ENCODE assay signal across 1 cellular context in the genomic region with DNA sequence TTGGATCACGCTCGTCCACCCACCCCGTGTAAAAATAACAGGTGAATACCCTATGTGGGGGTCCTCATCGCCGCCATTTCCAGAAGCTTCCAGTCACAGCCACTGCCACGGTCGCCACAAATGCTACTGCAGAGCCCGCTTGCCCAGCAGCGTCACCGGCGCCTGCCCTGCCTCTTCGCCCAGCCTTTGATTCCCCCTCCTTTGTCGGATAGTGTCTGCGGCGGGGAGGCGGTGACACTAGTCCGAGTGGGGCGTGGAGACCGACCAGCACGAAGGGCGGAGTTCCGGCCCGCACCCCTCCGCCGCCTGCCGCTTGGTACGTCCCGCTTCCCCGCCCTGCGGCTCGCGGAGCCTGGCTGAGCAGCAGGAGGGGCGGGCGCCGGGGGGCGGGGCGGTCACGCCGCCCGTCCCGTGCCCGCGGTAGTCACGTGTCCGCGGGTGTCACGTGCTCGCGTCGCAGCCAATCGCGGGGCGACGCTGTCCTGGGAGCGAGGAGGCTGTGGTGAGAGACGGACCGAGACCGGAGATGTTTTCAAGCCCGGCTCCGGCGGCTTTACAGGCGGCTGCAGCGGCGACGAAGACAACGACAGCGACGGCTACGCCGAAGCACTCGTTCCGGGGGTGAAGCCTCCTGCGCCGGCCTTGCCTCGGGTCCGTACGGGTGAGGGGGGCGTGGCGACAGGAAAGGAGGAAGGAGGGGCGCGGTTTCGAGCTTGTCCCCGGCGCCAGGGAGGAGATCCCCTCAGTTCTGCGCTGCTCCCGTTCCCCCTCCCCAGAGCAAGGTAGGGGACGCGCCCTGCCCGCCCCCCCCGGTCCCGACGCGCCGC.
TF ChIP-seq lines count a peak whose summit lies in the region.

A gene (plus strand): TSS at position 467 of the 827 bp plus-strand sequence. CDS start 45,652 bp downstream, outside the sequence.

TF ChIP-seq in HepG2, 621 proteins besides CTCF, POLR2A, EP300 and RAD21 (continued from another document and continues in another):
- TF ChIP-seq, protein P1, sequence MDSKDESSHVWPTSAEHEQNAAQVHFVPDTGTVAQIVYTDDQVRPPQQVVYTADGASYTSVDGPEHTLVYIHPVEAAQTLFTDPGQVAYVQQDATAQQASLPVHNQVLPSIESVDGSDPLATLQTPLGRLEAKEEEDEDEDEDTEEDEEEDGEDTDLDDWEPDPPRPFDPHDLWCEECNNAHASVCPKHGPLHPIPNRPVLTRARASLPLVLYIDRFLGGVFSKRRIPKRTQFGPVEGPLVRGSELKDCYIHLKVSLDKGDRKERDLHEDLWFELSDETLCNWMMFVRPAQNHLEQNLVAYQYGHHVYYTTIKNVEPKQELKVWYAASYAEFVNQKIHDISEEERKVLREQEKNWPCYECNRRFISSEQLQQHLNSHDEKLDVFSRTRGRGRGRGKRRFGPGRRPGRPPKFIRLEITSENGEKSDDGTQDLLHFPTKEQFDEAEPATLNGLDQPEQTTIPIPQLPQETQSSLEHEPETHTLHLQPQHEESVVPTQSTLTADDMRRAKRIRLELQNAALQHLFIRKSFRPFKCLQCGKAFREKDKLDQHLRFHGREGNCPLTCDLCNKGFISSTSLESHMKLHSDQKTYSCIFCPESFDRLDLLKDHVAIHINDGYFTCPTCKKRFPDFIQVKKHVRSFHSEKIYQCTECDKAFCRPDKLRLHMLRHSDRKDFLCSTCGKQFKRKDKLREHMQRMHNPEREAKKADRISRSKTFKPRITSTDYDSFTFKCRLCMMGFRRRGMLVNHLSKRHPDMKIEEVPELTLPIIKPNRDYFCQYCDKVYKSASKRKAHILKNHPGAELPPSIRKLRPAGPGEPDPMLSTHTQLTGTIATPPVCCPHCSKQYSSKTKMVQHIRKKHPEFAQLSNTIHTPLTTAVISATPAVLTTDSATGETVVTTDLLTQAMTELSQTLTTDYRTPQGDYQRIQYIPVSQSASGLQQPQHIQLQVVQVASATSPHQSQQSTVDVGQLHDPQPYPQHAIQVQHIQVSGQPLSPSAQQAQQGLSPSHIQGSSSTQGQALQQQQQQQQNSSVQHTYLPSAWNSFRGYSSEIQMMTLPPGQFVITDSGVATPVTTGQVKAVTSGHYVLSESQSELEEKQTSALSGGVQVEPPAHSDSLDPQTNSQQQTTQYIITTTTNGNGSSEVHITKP (CRISPR knock-in tag; IDR thresholded peaks at IDR 0.05; ENCODE audit: low read depth), result peak; percentile 99
- no peak for TF ChIP-seq ZNF460 (CRISPR knock-in tag; IDR thresholded peaks at IDR 0.05; ENCODE audit: borderline replicate concordance)
- no peak for TF ChIP-seq CEBPG (CRISPR knock-in tag; IDR thresholded peaks at IDR 0.05)
- peak; percentile 27; the same call in 1 of the 2 replicates for TF ChIP-seq ISL2 (CRISPR knock-in tag; IDR thresholded peaks at IDR 0.05)
- peak; percentile 72; the same call in 1 of the 2 replicates for TF ChIP-seq ZNF773 (CRISPR knock-in tag; IDR thresholded peaks at IDR 0.05; ENCODE audit: borderline replicate concordance)
- peak; percentile 60 for TF ChIP-seq GABPA (IDR thresholded peaks at IDR 0.05; ENCODE audit: low read depth, low read length)
- peak; percentile 83 for TF ChIP-seq GABPA (CRISPR knock-in tag; IDR thresholded peaks at IDR 0.05; ENCODE audit: low read depth)
- no peak for TF ChIP-seq ZNF12 (CRISPR knock-in tag; IDR thresholded peaks at IDR 0.05)
- TF ChIP-seq FOXJ3 (CRISPR knock-in tag; IDR thresholded peaks at IDR 0.05; ENCODE audit: borderline replicate concordance), result no peak
- no peak for TF ChIP-seq SOX6 (IDR thresholded peaks at IDR 0.05)
- TF ChIP-seq SOX6 (CRISPR knock-in tag; IDR thresholded peaks at IDR 0.05), result peak; percentile 63
- peak; percentile 89; the same call in 1 of the 2 replicates for TF ChIP-seq KDM2A (CRISPR knock-in tag; IDR thresholded peaks at IDR 0.05; ENCODE audit: borderline replicate concordance, low read depth)
- TF ChIP-seq, protein P2, sequence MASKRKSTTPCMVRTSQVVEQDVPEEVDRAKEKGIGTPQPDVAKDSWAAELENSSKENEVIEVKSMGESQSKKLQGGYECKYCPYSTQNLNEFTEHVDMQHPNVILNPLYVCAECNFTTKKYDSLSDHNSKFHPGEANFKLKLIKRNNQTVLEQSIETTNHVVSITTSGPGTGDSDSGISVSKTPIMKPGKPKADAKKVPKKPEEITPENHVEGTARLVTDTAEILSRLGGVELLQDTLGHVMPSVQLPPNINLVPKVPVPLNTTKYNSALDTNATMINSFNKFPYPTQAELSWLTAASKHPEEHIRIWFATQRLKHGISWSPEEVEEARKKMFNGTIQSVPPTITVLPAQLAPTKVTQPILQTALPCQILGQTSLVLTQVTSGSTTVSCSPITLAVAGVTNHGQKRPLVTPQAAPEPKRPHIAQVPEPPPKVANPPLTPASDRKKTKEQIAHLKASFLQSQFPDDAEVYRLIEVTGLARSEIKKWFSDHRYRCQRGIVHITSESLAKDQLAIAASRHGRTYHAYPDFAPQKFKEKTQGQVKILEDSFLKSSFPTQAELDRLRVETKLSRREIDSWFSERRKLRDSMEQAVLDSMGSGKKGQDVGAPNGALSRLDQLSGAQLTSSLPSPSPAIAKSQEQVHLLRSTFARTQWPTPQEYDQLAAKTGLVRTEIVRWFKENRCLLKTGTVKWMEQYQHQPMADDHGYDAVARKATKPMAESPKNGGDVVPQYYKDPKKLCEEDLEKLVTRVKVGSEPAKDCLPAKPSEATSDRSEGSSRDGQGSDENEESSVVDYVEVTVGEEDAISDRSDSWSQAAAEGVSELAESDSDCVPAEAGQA (IDR thresholded peaks at IDR 0.05; ENCODE audit: low read depth), result peak; percentile 14; the same call in 1 of the 2 replicates
- TF ChIP-seq, protein P2 (CRISPR knock-in tag; IDR thresholded peaks at IDR 0.05; ENCODE audit: borderline replicate concordance), result 0 out of 2 replicates have a peak, but pooled peaks have one; percentile 35
- no peak for TF ChIP-seq FLYWCH1 (CRISPR knock-in tag; IDR thresholded peaks at IDR 0.05)
- TF ChIP-seq ZC3H13 (CRISPR knock-in tag; IDR thresholded peaks at IDR 0.05), result peak; percentile 96
- peak; percentile 51 for TF ChIP-seq HMG20A (CRISPR knock-in tag; IDR thresholded peaks at IDR 0.05; ENCODE audit: borderline replicate concordance)
- TF ChIP-seq, protein P3, sequence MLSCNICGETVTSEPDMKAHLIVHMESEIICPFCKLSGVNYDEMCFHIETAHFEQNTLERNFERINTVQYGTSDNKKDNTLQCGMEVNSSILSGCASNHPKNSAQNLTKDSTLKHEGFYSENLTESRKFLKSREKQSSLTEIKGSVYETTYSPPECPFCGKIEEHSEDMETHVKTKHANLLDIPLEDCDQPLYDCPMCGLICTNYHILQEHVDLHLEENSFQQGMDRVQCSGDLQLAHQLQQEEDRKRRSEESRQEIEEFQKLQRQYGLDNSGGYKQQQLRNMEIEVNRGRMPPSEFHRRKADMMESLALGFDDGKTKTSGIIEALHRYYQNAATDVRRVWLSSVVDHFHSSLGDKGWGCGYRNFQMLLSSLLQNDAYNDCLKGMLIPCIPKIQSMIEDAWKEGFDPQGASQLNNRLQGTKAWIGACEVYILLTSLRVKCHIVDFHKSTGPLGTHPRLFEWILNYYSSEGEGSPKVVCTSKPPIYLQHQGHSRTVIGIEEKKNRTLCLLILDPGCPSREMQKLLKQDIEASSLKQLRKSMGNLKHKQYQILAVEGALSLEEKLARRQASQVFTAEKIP (CRISPR knock-in tag; IDR thresholded peaks at IDR 0.05; ENCODE audit: borderline replicate concordance), result no peak
- TF ChIP-seq, protein P4, sequence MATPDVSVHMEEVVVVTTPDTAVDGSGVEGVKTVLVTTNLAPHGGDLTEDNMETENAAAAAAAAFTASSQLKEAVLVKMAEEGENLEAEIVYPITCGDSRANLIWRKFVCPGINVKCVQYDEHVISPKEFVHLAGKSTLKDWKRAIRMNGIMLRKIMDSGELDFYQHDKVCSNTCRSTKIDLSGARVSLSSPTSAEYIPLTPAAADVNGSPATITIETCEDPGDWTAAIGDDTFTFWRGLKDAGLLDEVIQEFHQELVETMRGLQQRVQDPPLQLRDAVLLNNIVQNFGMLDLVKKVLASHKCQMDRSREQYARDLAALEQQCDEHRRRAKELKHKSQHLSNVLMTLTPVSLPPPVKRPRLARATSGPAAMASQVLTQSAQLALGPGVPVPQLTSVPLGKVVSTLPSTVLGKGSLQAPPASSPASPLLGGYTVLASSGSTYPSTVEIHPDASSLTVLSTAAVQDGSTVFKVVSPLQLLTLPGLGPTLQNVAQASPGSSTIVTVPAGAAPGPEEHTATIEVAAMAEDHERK (CRISPR knock-in tag; IDR thresholded peaks at IDR 0.05; ENCODE audit: low read depth), result peak; percentile 46; the same call in 1 of the 2 replicates
- TF ChIP-seq ZNF333 (CRISPR knock-in tag; IDR thresholded peaks at IDR 0.05; ENCODE audit: borderline replicate concordance), result peak; percentile 21; the same call in 1 of the 2 replicates
- peak; percentile 93 for TF ChIP-seq ZNF543 (CRISPR knock-in tag; IDR thresholded peaks at IDR 0.05)
- TF ChIP-seq, protein P5, sequence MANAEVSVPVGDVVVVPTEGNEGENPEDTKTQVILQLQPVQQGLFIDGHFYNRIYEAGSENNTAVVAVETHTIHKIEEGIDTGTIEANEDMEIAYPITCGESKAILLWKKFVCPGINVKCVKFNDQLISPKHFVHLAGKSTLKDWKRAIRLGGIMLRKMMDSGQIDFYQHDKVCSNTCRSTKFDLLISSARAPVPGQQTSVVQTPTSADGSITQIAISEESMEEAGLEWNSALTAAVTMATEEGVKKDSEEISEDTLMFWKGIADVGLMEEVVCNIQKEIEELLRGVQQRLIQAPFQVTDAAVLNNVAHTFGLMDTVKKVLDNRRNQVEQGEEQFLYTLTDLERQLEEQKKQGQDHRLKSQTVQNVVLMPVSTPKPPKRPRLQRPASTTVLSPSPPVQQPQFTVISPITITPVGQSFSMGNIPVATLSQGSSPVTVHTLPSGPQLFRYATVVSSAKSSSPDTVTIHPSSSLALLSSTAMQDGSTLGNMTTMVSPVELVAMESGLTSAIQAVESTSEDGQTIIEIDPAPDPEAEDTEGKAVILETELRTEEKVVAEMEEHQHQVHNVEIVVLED (CRISPR knock-in tag; IDR thresholded peaks at IDR 0.05; ENCODE audit: borderline replicate concordance), result peak; percentile 85
- TF ChIP-seq KDM5B (CRISPR knock-in tag; IDR thresholded peaks at IDR 0.05; ENCODE audit: borderline replicate concordance), result peak; percentile 89
- TF ChIP-seq POLR2AphosphoS5 (IDR thresholded peaks at IDR 0.05; ENCODE audit: low read depth, low read length), result peak; percentile 67
- peak; percentile 60; the same call in 1 of the 2 replicates for TF ChIP-seq ZNF263 (CRISPR knock-in tag; IDR thresholded peaks at IDR 0.05)
- TF ChIP-seq, protein P6, sequence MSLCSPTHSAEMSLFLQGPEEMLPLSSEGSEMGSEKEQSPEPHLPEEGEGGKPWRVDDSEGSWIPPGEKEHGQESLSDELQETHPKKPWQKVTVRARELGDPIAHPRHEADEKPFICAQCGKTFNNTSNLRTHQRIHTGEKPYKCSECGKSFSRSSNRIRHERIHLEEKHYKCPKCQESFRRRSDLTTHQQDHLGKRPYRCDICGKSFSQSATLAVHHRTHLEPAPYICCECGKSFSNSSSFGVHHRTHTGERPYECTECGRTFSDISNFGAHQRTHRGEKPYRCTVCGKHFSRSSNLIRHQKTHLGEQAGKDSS (CRISPR knock-in tag; IDR thresholded peaks at IDR 0.05; ENCODE audit: borderline replicate concordance, low read depth), result peak; percentile 50; the same call in 1 of the 2 replicates
- TF ChIP-seq RAD51 (IDR thresholded peaks at IDR 0.05; ENCODE audit: borderline replicate concordance), result peak; percentile 98
- no peak for TF ChIP-seq PCBP1 (IDR thresholded peaks at IDR 0.05; ENCODE audit: borderline replicate concordance, low read depth, low read length)
- peak; percentile 91 for TF ChIP-seq SMAD1 (CRISPR knock-in tag; IDR thresholded peaks at IDR 0.05; ENCODE audit: borderline replicate concordance, low read depth)
- TF ChIP-seq ATF7 (IDR thresholded peaks at IDR 0.05), result peak; percentile 45
- 0 out of 2 replicates have a peak, but pooled peaks have one; percentile 62 for TF ChIP-seq ATF7 (CRISPR knock-in tag; IDR thresholded peaks at IDR 0.05)
- peak; percentile 77; the same call in 1 of the 2 replicates for TF ChIP-seq ZNF614 (CRISPR knock-in tag; IDR thresholded peaks at IDR 0.05; ENCODE audit: borderline replicate concordance)
- TF ChIP-seq EHMT2 (IDR thresholded peaks at IDR 0.05; ENCODE audit: borderline replicate concordance, low read depth, low read length), result no peak
- no peak; the same call in 1 of the 2 replicates for TF ChIP-seq HDAC1 (CRISPR knock-in tag; IDR thresholded peaks at IDR 0.05)
- TF ChIP-seq ZNF292 (CRISPR knock-in tag; IDR thresholded peaks at IDR 0.05; ENCODE audit: borderline replicate concordance, low read depth), result peak; percentile 21; the same call in 1 of the 2 replicates
- TF ChIP-seq POLR2AphosphoS2 (IDR thresholded peaks at IDR 0.05; ENCODE audit: low read depth, low read length), result no peak
- TF ChIP-seq, protein P7, sequence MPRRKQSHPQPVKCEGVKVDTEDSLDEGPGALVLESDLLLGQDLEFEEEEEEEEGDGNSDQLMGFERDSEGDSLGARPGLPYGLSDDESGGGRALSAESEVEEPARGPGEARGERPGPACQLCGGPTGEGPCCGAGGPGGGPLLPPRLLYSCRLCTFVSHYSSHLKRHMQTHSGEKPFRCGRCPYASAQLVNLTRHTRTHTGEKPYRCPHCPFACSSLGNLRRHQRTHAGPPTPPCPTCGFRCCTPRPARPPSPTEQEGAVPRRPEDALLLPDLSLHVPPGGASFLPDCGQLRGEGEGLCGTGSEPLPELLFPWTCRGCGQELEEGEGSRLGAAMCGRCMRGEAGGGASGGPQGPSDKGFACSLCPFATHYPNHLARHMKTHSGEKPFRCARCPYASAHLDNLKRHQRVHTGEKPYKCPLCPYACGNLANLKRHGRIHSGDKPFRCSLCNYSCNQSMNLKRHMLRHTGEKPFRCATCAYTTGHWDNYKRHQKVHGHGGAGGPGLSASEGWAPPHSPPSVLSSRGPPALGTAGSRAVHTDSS (CRISPR knock-in tag; conservative IDR thresholded peaks at IDR 0.05), result no peak
- 0 out of 2 replicates have a peak, but pooled peaks have one; percentile 17 for TF ChIP-seq ZNF225 (CRISPR knock-in tag; IDR thresholded peaks at IDR 0.05)
- peak; percentile 65; the same call in 1 of the 2 replicates for TF ChIP-seq POLR2G (IDR thresholded peaks at IDR 0.05; ENCODE audit: low read depth, low read length)
- TF ChIP-seq PHF21A (CRISPR knock-in tag; IDR thresholded peaks at IDR 0.05), result peak; percentile 44; the same call in 1 of the 2 replicates
- peak; percentile 89 for TF ChIP-seq ZNF772 (CRISPR knock-in tag; IDR thresholded peaks at IDR 0.05)
